In genomic region chr21:45266518-45267389, GRCh38 we compare ENCODE assay signal across 12 cellular contexts. TPM values are rescaled to one million over a fixed set of nuclear protein-coding genes. Genes with fewer than 3 reads are reported as not detected.
DNase-seq lines count a peak whose midpoint lies in the region; ATAC-seq and TF ChIP-seq lines count a peak whose summit lies in the region.
"Had no signal": no experiment of that assay in that cellular context is flagged by ENCODE, and none has a peak within 500 bp of the region (broad histone marks: within the 10 kb centered on the region; RNA-seq: fewer than 3 reads in every experiment).

No MANE protein-coding gene starts in this region.

- H3K4me1 ChIP-seq in trophoblast cell (ENCODE audit: control insufficient read depth in 1 of 2, insufficient read depth in 2 of 2, low read length in 2 of 2): no peaks in the 10 kb centered on the region
- H3K4me1 ChIP-seq: pancreas, thyroid gland had no signal

- no peaks in the 10 kb centered on the region for H3K4me1 Mint-ChIP-seq in activated B cell treated with CpG ODN at 0.5 μM for 24 hours

- no peak overlapping the region for H4K8ac ChIP-seq in trophoblast cell (ENCODE audit: low read depth, low read length)

- H2AFZ ChIP-seq in trophoblast cell (ENCODE audit: insufficient read depth, low read length, poor library complexity): no peak overlapping the region

- H3K14ac ChIP-seq in trophoblast cell (ENCODE audit: low read length): no peak overlapping the region

- no CpG with 5 or more reads among the region's 41 CpGs for WGBS in trophoblast cell (ENCODE audit: extremely low coverage, insufficient coverage, insufficient read length)

- no peak overlapping the region for H3K27ac ChIP-seq in trophoblast cell (ENCODE audit: low read depth, low read length)
- H3K27ac ChIP-seq: C4-2B, pancreas, thyroid gland had no signal

- H3K27me3 ChIP-seq in trophoblast cell (ENCODE audit: insufficient read depth, low read length): no peaks in the 10 kb centered on the region
- H3K27me3 ChIP-seq: pancreas, thyroid gland had no signal

- no peak overlapping the region for H3K27ac Mint-ChIP-seq in activated B cell treated with CpG ODN at 0.5 μM for 24 hours

- DNase-seq in AG10803 (ENCODE audit: low read depth) (peak; percentile 30), activated B cell treated with CpG ODN at 0.5 μM for 24 hours (peak; percentile 9), astrocyte of the spinal cord (ENCODE audit: low read depth, low spot score) (peak; percentile 30), posterior vena cava (ENCODE audit: low spot score) (peak; percentile 71), trophoblast cell (no peak), NCI-H526 treated with DMSO at 0.1 percent for 48 hours (lab: John Stamatoyannopoulos, UW) (no peak), kidney glomerular epithelial cell (lab: John Stamatoyannopoulos, UW) (no peak)
- DNase-seq: NCI-H1417, thyroid gland had no signal

- no peak overlapping the region for H4K91ac ChIP-seq in trophoblast cell (ENCODE audit: low read depth, low read length)

- no peak overlapping the region for H3K4me2 ChIP-seq in trophoblast cell (ENCODE audit: low read length)

- no peaks in the 10 kb centered on the region for H3K27me3 Mint-ChIP-seq in activated B cell treated with CpG ODN at 0.5 μM for 24 hours

- H3K9me3 ChIP-seq in trophoblast cell (ENCODE audit: insufficient read depth, low read depth, low read length): peaks cover 5% of the 10 kb centered on the region
- H3K9me3 ChIP-seq: pancreas, thyroid gland had no signal

- TF ChIP-seq CTCF in AG10803 (conservative IDR thresholded peaks at IDR 0.05; ENCODE audit: low read length): no peak
- no peak for TF ChIP-seq CTCF in activated B cell treated with CpG ODN at 0.5 μM for 24 hours (IDR thresholded peaks at IDR 0.05)
- no peak for TF ChIP-seq CTCF in astrocyte of the spinal cord (IDR thresholded peaks at IDR 0.05; ENCODE audit: low read depth, low read length)

- H3K4me3 Mint-ChIP-seq in activated B cell treated with CpG ODN at 0.5 μM for 24 hours: no peak overlapping the region

- no peaks in the 10 kb centered on the region for H3K79me2 ChIP-seq in trophoblast cell (ENCODE audit: control insufficient read depth, insufficient read depth, low read length, poor library complexity)

- POLR2A ChIA-PET in activated B cell treated with CpG ODN at 0.5 μM for 24 hours (lab: Charles Lee): no interaction called here

- H3K9ac ChIP-seq in trophoblast cell (ENCODE audit: low read length): no peak overlapping the region

- H2BK5ac ChIP-seq in trophoblast cell (ENCODE audit: low read depth, low read length, poor library complexity): no peak overlapping the region

- H3K36me3 Mint-ChIP-seq in activated B cell treated with CpG ODN at 0.5 μM for 24 hours (ENCODE audit: low read depth): peaks cover 53% of the 10 kb centered on the region

- peaks cover 57 to 66% of the 10 kb centered on the region in 2 experiments for H3K36me3 ChIP-seq in trophoblast cell (ENCODE audit: control insufficient read depth in 1 of 2, insufficient read depth in 2 of 2, low read length in 2 of 2)

- in situ Hi-C loops in astrocyte of the spinal cord (cut with HindIII; ENCODE audit: low sequenced_read_pairs): no loop called here

- H3K4ac ChIP-seq in trophoblast cell (ENCODE audit: low read depth, low read length): no peak overlapping the region

- no peak overlapping the region for H3K23ac ChIP-seq in trophoblast cell (ENCODE audit: low read length)

- no peak overlapping the region for H2BK12ac ChIP-seq in trophoblast cell (ENCODE audit: low read length)

- H2BK120ac ChIP-seq in trophoblast cell (ENCODE audit: insufficient read depth, low read length, poor library complexity): no peak overlapping the region

- CTCF ChIA-PET in activated B cell treated with CpG ODN at 0.5 μM for 24 hours (lab: Charles Lee): no interaction called here

- H3K18ac ChIP-seq in trophoblast cell (ENCODE audit: low read length): no peak overlapping the region

- H3K4me3 ChIP-seq in AG10803 (ENCODE audit: low read length): no peak overlapping the region
- no peak overlapping the region for H3K4me3 ChIP-seq in astrocyte of the spinal cord (ENCODE audit: low read depth, low read length)
- no peak overlapping the region for H3K4me3 ChIP-seq in trophoblast cell (ENCODE audit: low read depth, low read length)
- H3K4me3 ChIP-seq: pancreas, thyroid gland had no signal

- ATAC-seq in activated B cell treated with CpG ODN at 0.5 μM for 24 hours (ENCODE audit: low read depth) (no peak), GM21390 (IDR thresholded peaks at IDR 0.05; ENCODE audit: unreplicated experiment) (no peak)

- H2AK5ac ChIP-seq in trophoblast cell (ENCODE audit: low read length): no peak overlapping the region

- H3K79me1 ChIP-seq in trophoblast cell (ENCODE audit: low read length): no peaks in the 10 kb centered on the region

- no peak overlapping the region for H4K12ac ChIP-seq in trophoblast cell (ENCODE audit: low read depth, low read length)

- intact Hi-C loops in activated B cell treated with CpG ODN at 0.5 μM for 24 hours (cut with micrococcal nuclease): no loop called here
- intact Hi-C loops in posterior vena cava (cut with DNase I): no loop called here

- H3K9me3 Mint-ChIP-seq in activated B cell treated with CpG ODN at 0.5 μM for 24 hours: peaks cover 3% of the 10 kb centered on the region

RNA-seq across cellular contexts. Expression of gene POFUT2, which starts 20.9 kb away (rescaled TPM):
- 19.3 and 21.4 TPM in 2 replicates for total RNA-seq in activated B cell treated with CpG ODN at 0.5 μM for 24 hours
- 10 to 100 TPM; 27.1 to 27.4 TPM for total RNA-seq in posterior vena cava
- 33.1 and 33.8 TPM in 2 replicates for polyA plus RNA-seq in trophoblast cell (2013)

Comparison
In these comparisons a context has a peak if more than half of its experiments do, and no peak if none do; other contexts are left out.
1. DNase-seq: peak in AG10803 (single experiment), activated B cell treated with CpG ODN at 0.5 μM for 24 hours (single experiment), astrocyte of the spinal cord (single experiment) and posterior vena cava (single experiment); none in trophoblast cell (0 of 2), NCI-H526 treated with DMSO at 0.1 percent for 48 hours (single experiment) and kidney glomerular epithelial cell (single experiment).